ENCODE assay signal across 7 cellular contexts in the genomic region with DNA sequence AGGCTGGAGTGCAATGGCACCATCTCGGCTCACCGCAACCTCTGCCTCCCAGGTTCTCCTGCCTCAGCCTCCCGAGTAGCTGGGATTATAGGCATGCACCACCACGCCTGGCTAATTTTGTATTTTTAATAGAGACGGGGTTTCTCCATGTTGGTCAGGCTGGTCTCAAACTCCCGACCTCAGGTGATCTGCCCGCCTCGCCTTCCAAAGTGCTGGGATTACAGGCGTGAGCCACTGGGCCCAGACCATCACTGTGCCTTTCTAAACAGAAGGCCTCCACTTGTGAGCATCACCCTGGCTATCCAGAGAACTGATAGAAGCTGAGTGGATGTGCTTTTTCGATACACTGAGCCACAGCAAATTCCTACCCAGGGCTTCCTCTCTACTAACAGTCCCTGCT. TPM values are rescaled to one million over a fixed set of nuclear protein-coding genes. Genes with fewer than 3 reads are reported as not detected.
DNase-seq lines count a peak whose midpoint lies in the region; ATAC-seq and TF ChIP-seq lines count a peak whose summit lies in the region.
"Not testable (repeated sequence)": the region's sequence is repeated elsewhere in the genome, so short reads cannot be mapped to it uniquely, and the experiment has no call there.

No MANE protein-coding gene starts in this region.

- H3K36me3 Mint-ChIP-seq in CD8-positive, alpha-beta memory T cell; activated T-helper 17 cell treated with anti-CD3 and anti-CD28 coated beads, Interleukin-2, amount 50 U/mL, for 72 hours (ENCODE audit: low read depth); nephron (ENCODE audit: low read depth): not testable (repeated sequence)

- not testable (repeated sequence) for H2BK5ac ChIP-seq in mesendoderm (ENCODE audit: low read length)

- H3K4ac ChIP-seq in mesendoderm (ENCODE audit: low read depth, low read length), result not testable (repeated sequence)

- H2BK120ac ChIP-seq in mesendoderm (ENCODE audit: low read depth, low read length), result not testable (repeated sequence)

- H3K23ac ChIP-seq in mesendoderm (ENCODE audit: low read length), result not testable (repeated sequence)

- H3K4me3 Mint-ChIP-seq in CD8-positive, alpha-beta memory T cell, result peak overlapping the region in 3 of 7 donors; percentile 9 to 57 (median 26)
- H3K4me3 Mint-ChIP-seq in activated T-helper 17 cell treated with anti-CD3 and anti-CD28 coated beads, Interleukin-2, amount 50 U/mL, for 72 hours, result peak overlapping the region; percentile 89
- H3K4me3 Mint-ChIP-seq in nephron, result not testable (repeated sequence)

- H3K56ac ChIP-seq in mesendoderm (ENCODE audit: low read length), result not testable (repeated sequence)

- WGBS in mesendoderm (ENCODE audit: extremely low coverage, insufficient coverage, low lambda C conversion rate), result no CpG with 5 or more reads among the region's 10 CpGs

- DNase-seq in CD8-positive, alpha-beta memory T cell; effector memory CD4-positive, alpha-beta T cell; mesendoderm: not testable (repeated sequence)

- H3K4me2 ChIP-seq in mesendoderm (ENCODE audit: low read length), result not testable (repeated sequence)

- not testable (repeated sequence) for H3K27me3 Mint-ChIP-seq in CD8-positive, alpha-beta memory T cell; activated T-helper 17 cell treated with anti-CD3 and anti-CD28 coated beads, Interleukin-2, amount 50 U/mL, for 72 hours; nephron (ENCODE audit: low read depth)

- H3K9ac ChIP-seq in mesendoderm (ENCODE audit: low read length), result not testable (repeated sequence)
- H3K9ac ChIP-seq in subcutaneous abdominal adipose tissue (ENCODE audit: low read length in 5 of 5), result peak overlapping the region in 2 of 5 donors; percentile 49 to 75

- peak overlapping the region; percentile 25 for H3K18ac ChIP-seq in mesendoderm (ENCODE audit: low read length)

- H4K8ac ChIP-seq in mesendoderm (ENCODE audit: low read depth, low read length), result not testable (repeated sequence)

- H4K5ac ChIP-seq in mesendoderm (ENCODE audit: low read length), result not testable (repeated sequence)

- H3K4me1 ChIP-seq in CD8-positive, alpha-beta memory T cell (ENCODE audit: insufficient read depth, low read length), result peaks cover 95% of the 10 kb centered on the region
- peaks cover 85% of the 10 kb centered on the region for H3K4me1 ChIP-seq in effector memory CD4-positive, alpha-beta T cell (ENCODE audit: control insufficient read depth, insufficient read depth, low read length, poor library complexity, severe bottlenecking)
- peaks cover 22% of the 10 kb centered on the region for H3K4me1 ChIP-seq in mesendoderm (ENCODE audit: control insufficient read depth, low read depth, low read length)
- H3K4me1 ChIP-seq in subcutaneous abdominal adipose tissue (ENCODE audit: control insufficient read depth in 5 of 5, insufficient read depth in 5 of 5, low read length in 5 of 5), result peaks cover 0 to 54% (median 38%) of the 10 kb centered on the region in 5 donors

- ATAC-seq in activated T-helper 17 cell treated with anti-CD3 and anti-CD28 coated beads, Interleukin-2, amount 50 U/mL, for 72 hours (replicated peaks), result not testable (repeated sequence)

- not testable (repeated sequence) for H2BK15ac ChIP-seq in mesendoderm (replicated peaks; ENCODE audit: low read depth)

- not testable (repeated sequence) for H2AK5ac ChIP-seq in mesendoderm (ENCODE audit: low read length)

- peaks cover 90 to 99% (median 98%) of the 10 kb centered on the region in 3 donors for H3K4me1 Mint-ChIP-seq in CD8-positive, alpha-beta memory T cell
- H3K4me1 Mint-ChIP-seq in activated T-helper 17 cell treated with anti-CD3 and anti-CD28 coated beads, Interleukin-2, amount 50 U/mL, for 72 hours, result peaks cover 53% of the 10 kb centered on the region
- H3K4me1 Mint-ChIP-seq in nephron, result peaks cover 92% of the 10 kb centered on the region

- CTCF ChIA-PET in CD8-positive, alpha-beta memory T cell (lab: Charles Lee), result interaction anchor here (0.7 to 2.7 kb wide), 2 partner anchors 16 to 24 kb away, joined by 5 to 31 read pairs; no protein-coding TSS in a partner anchor

- POLR2A ChIA-PET in CD8-positive, alpha-beta memory T cell (lab: Charles Lee), result not testable (repeated sequence)

- not testable (repeated sequence) for H3K36me3 ChIP-seq in CD8-positive, alpha-beta memory T cell (ENCODE audit: insufficient read depth, low read length); effector memory CD4-positive, alpha-beta T cell (ENCODE audit: control insufficient read depth, insufficient read depth, low read length); mesendoderm (ENCODE audit: control insufficient read depth, insufficient read depth, low read length); subcutaneous abdominal adipose tissue (ENCODE audit: control insufficient read depth in 5 of 5, insufficient read depth in 5 of 5, low read length in 5 of 5)

- not testable (repeated sequence) for TF ChIP-seq CTCF in VCaP (conservative IDR thresholded peaks at IDR 0.05); nephron (IDR thresholded peaks at IDR 0.05; ENCODE audit: unreplicated experiment in 3 of 3)

- H3K79me1 ChIP-seq in mesendoderm (ENCODE audit: low read length), result not testable (repeated sequence)

- not testable (repeated sequence) for H3K27me3 ChIP-seq in CD8-positive, alpha-beta memory T cell (ENCODE audit: insufficient read depth, low read length, poor library complexity, severe bottlenecking); effector memory CD4-positive, alpha-beta T cell (replicated peaks; ENCODE audit: control insufficient read depth, insufficient read depth, low read length, poor library complexity, severe bottlenecking); mesendoderm (ENCODE audit: insufficient read depth, low read length, poor library complexity); subcutaneous abdominal adipose tissue (ENCODE audit: control insufficient read depth in 5 of 5, insufficient read depth in 4 of 5, low read length in 5 of 5)

- H3K9me3 ChIP-seq in CD8-positive, alpha-beta memory T cell (ENCODE audit: low read length); effector memory CD4-positive, alpha-beta T cell (ENCODE audit: control insufficient read depth, low read length); subcutaneous abdominal adipose tissue (ENCODE audit: control insufficient read depth in 5 of 5, low read length in 5 of 5): not testable (repeated sequence)

- H3K27ac ChIP-seq in CD8-positive, alpha-beta memory T cell (ENCODE audit: low read depth, low read length); mesendoderm (ENCODE audit: low read depth, low read length): not testable (repeated sequence)
- H3K27ac ChIP-seq in VCaP (peak overlapping the region; percentile 96; the same call in 1 of the 2 replicates), subcutaneous abdominal adipose tissue (ENCODE audit: low read depth, low read length) (peak overlapping the region; percentile 96)
- peak overlapping the region; percentile 96 for H3K27ac ChIP-seq in effector memory CD4-positive, alpha-beta T cell (ENCODE audit: insufficient read depth, low read length, poor library complexity, severe bottlenecking)

- H3K79me2 ChIP-seq in mesendoderm (ENCODE audit: control insufficient read depth, insufficient read depth, low read length), result not testable (repeated sequence)

- not testable (repeated sequence) for H3K9me3 Mint-ChIP-seq in CD8-positive, alpha-beta memory T cell; activated T-helper 17 cell treated with anti-CD3 and anti-CD28 coated beads, Interleukin-2, amount 50 U/mL, for 72 hours; nephron

- H3K27ac Mint-ChIP-seq in CD8-positive, alpha-beta memory T cell, result peak overlapping the region; percentile 76 to 100 (median 100)
- peak overlapping the region; percentile 96 for H3K27ac Mint-ChIP-seq in activated T-helper 17 cell treated with anti-CD3 and anti-CD28 coated beads, Interleukin-2, amount 50 U/mL, for 72 hours
- H3K27ac Mint-ChIP-seq in nephron, result peak overlapping the region; percentile 76 to 95 (median 93)

- H3K4me3 ChIP-seq in CD8-positive, alpha-beta memory T cell (ENCODE audit: low read length); effector memory CD4-positive, alpha-beta T cell (ENCODE audit: insufficient read depth, low read depth, low read length, poor library complexity, severe bottlenecking); mesendoderm (ENCODE audit: low read length); subcutaneous abdominal adipose tissue (ENCODE audit: low read depth in 1 of 5, low read length in 5 of 5): not testable (repeated sequence)

RNA-seq across cellular contexts. Expression of a gene that starts 38.3 kb away (rescaled TPM):
- total RNA-seq in CD8-positive, alpha-beta memory T cell, result 10 to 100 TPM; 58.0 to 61.5 TPM
- 70.8 TPM for polyA plus RNA-seq in CD8-positive, alpha-beta memory T cell
- total RNA-seq in activated T-helper 17 cell treated with anti-CD3 and anti-CD28 coated beads, Interleukin-2, amount 50 U/mL, for 72 hours, result 10 to 100 TPM; 69.9 to 93.7 TPM
- polyA plus RNA-seq in mesendoderm (2013, experiment 1 of 2), result 55.7 TPM
- polyA plus RNA-seq in mesendoderm (2013, experiment 2 of 2), result 54.9 TPM
